Comparison of ENCODE assay signal across 10 cellular contexts in the genomic region with DNA sequence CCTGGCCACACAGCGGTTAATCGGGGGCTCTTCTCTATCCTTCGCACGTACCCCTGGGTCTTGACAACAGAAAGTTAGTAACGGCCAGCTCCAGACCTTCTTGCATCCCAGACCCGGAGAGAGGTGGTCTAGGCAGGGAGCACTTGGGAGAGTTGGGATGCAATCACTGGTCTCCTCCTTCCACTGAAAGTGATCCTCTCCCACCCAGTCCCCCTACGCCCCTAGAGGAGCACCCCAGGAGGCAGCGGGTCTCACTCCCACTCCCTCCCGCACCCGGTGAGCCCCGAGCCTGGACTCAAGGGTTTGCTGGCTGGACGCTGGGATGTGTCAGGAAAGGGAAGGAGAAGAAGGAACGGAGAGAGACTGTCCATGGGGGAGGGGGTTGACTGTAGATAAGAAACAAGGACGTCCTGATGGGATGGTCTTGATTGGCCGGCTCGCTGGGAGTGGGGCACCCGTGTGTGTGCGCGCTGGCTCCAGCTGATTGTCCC. TPM values are rescaled to one million over a fixed set of nuclear protein-coding genes. Genes with fewer than 3 reads are reported as not detected.
DNase-seq lines count a peak whose midpoint lies in the region; ATAC-seq and TF ChIP-seq lines count a peak whose summit lies in the region.
"Had no signal": no experiment of that assay in that cellular context is flagged by ENCODE, and none has a peak within 500 bp of the region (broad histone marks: within the 10 kb centered on the region; RNA-seq: fewer than 3 reads in every experiment).

No MANE protein-coding gene starts in this region.

- no peak for ATAC-seq in activated T-cell treated with anti-CD3 and anti-CD28 coated beads, Interleukin-2, amount 50 U/mL, for 4 hours
- ATAC-seq in central memory CD8-positive, alpha-beta T cell (replicated peaks; ENCODE audit: extremely low read depth, poor library complexity, severe bottlenecking), result no peak
- ATAC-seq in GM18505 (IDR thresholded peaks at IDR 0.05; ENCODE audit: unreplicated experiment), result no peak
- ATAC-seq in HG02571 (IDR thresholded peaks at IDR 0.05; ENCODE audit: unreplicated experiment), result no peak

- no peak for TF ChIP-seq POLR2A in GM18505 (IDR thresholded peaks at IDR 0.05; ENCODE audit: borderline replicate concordance, extremely low read depth, insufficient read depth, insufficient read length)

- H3K4me3 Mint-ChIP-seq in activated T-cell treated with anti-CD3 and anti-CD28 coated beads, Interleukin-2, amount 50 U/mL, for 4 hours, result peak overlapping the region; percentile 62
- peak overlapping the region; percentile 74 for H3K4me3 Mint-ChIP-seq in central memory CD8-positive, alpha-beta T cell
- H3K4me3 Mint-ChIP-seq in mesothelial cell of epicardium (peak overlapping the region; percentile 58), type B pancreatic cell (peak overlapping the region; percentile 88)

- H3K36me3 Mint-ChIP-seq in activated T-cell treated with anti-CD3 and anti-CD28 coated beads, Interleukin-2, amount 50 U/mL, for 4 hours (ENCODE audit: insufficient read depth), result no peaks in the 10 kb centered on the region
- H3K36me3 Mint-ChIP-seq in central memory CD8-positive, alpha-beta T cell (ENCODE audit: insufficient read depth), result peaks cover 4% of the 10 kb centered on the region
- H3K36me3 Mint-ChIP-seq in mesothelial cell of epicardium, result no peaks in the 10 kb centered on the region
- H3K36me3 Mint-ChIP-seq in type B pancreatic cell, result no peaks in the 10 kb centered on the region

- DNase-seq in activated T-cell treated with anti-CD3 and anti-CD28 coated beads, Interleukin-2, amount 50 U/mL, for 4 hours, result no peak
- no peak for DNase-seq in activated T-cell treated with anti-CD3 and anti-CD28 coated beads for 4 hours
- DNase-seq in central memory CD8-positive, alpha-beta T cell (ENCODE audit: low spot score in 2 of 2), result no peak
- no peak for DNase-seq in mesothelial cell of epicardium (ENCODE audit: low spot score in 2 of 2, unreplicated experiment in 2 of 2)
- no peak for DNase-seq in type B pancreatic cell (ENCODE audit: extremely low spot score, unreplicated experiment)
- no peak for DNase-seq in GDM1 (lab: John Stamatoyannopoulos, UW)
- DNase-seq: activated CD4-positive, CD25-positive, alpha-beta regulatory T cell treated with anti-CD3 and anti-CD28 coated beads, Interleukin-2, amount 50 U/mL, for 72 hours; NCI-H1694 treated with DMSO at 0.1 percent for 48 hours had no signal

- TF ChIP-seq CTCF in mesothelial cell of epicardium (IDR thresholded peaks at IDR 0.05; ENCODE audit: unreplicated experiment) (no peak), type B pancreatic cell (conservative IDR thresholded peaks at IDR 0.05) (no peak)

- no peak overlapping the region for H3K27ac Mint-ChIP-seq in central memory CD8-positive, alpha-beta T cell (ENCODE audit: low read depth)
- H3K27ac Mint-ChIP-seq in mesothelial cell of epicardium (no peak overlapping the region), type B pancreatic cell (no peak overlapping the region)

- H3K9me3 Mint-ChIP-seq in activated T-cell treated with anti-CD3 and anti-CD28 coated beads, Interleukin-2, amount 50 U/mL, for 4 hours, result no peaks in the 10 kb centered on the region
- H3K9me3 Mint-ChIP-seq in central memory CD8-positive, alpha-beta T cell, result no peaks in the 10 kb centered on the region
- H3K9me3 Mint-ChIP-seq in mesothelial cell of epicardium (no peaks in the 10 kb centered on the region), type B pancreatic cell (no peaks in the 10 kb centered on the region)

- peaks cover 53% of the 10 kb centered on the region for H3K27me3 Mint-ChIP-seq in activated T-cell treated with anti-CD3 and anti-CD28 coated beads, Interleukin-2, amount 50 U/mL, for 4 hours (ENCODE audit: low read depth)
- H3K27me3 Mint-ChIP-seq in central memory CD8-positive, alpha-beta T cell, result peaks cover 57% of the 10 kb centered on the region
- H3K27me3 Mint-ChIP-seq in mesothelial cell of epicardium (ENCODE audit: low read depth) (peaks cover 92% of the 10 kb centered on the region), type B pancreatic cell (peaks cover 83% of the 10 kb centered on the region)

- peaks cover 21% of the 10 kb centered on the region for H3K4me1 Mint-ChIP-seq in activated T-cell treated with anti-CD3 and anti-CD28 coated beads, Interleukin-2, amount 50 U/mL, for 4 hours (ENCODE audit: low read depth)
- H3K4me1 Mint-ChIP-seq in central memory CD8-positive, alpha-beta T cell, result peaks cover 27% of the 10 kb centered on the region
- H3K4me1 Mint-ChIP-seq in mesothelial cell of epicardium (peaks cover 30% of the 10 kb centered on the region), type B pancreatic cell (ENCODE audit: unreplicated experiment) (peaks cover 25% of the 10 kb centered on the region)

RNA-seq across cellular contexts. Expression of a gene that starts 2.0 kb away (rescaled TPM):
- under 1 TPM in 1 of 3 donors, not detected in 2; 0.03 TPM for total RNA-seq in activated T-cell treated with anti-CD3 and anti-CD28 coated beads, Interleukin-2, amount 50 U/mL, for 4 hours
- total RNA-seq in mesothelial cell of epicardium (0.16 to 0.43 TPM (median 0.38 TPM) in 3 replicates), type B pancreatic cell (ENCODE audit: low replicate concordance) (0.43 and 1.7 TPM in 2 replicates)
